8 cellular contexts compared by ENCODE assay signal in the genomic region with DNA sequence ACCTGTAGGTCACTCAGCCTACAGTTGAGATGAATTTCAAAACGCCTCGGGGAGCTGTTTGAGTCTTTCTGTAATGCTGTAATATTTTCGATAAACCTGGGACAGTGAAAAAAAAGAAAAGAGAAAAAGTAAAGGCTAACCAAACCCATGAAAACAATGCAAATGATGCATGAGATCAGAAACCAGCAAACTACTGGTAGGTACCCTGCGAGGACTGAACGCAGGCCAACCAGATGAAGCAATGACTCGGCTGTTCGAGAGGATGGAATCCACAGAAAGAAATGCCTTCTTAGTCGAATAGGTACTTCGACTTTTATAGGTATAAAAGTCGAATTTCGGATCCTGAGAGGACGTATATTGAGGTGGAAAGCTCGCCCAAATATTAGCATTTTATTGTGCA.
DNase-seq lines count a peak whose midpoint lies in the region; ATAC-seq and TF ChIP-seq lines count a peak whose summit lies in the region.

No MANE protein-coding gene starts in this region.

- in situ Hi-C loops in astrocyte of the cerebellum (cut with HindIII; ENCODE audit: low sequenced_read_pairs) = no loop called here

- H3K9ac ChIP-seq in KMS-11 (peak overlapping the region; percentile 91), subcutaneous abdominal adipose tissue (ENCODE audit: low read length in 5 of 5) (peak overlapping the region; percentile 44 to 96 (median 90))

- no peak for ATAC-seq in HG02870 (IDR thresholded peaks at IDR 0.05; ENCODE audit: unreplicated experiment)
- ATAC-seq in GM18907 (IDR thresholded peaks at IDR 0.05; ENCODE audit: unreplicated experiment) = no peak
- ATAC-seq in GM19397 (IDR thresholded peaks at IDR 0.05; ENCODE audit: unreplicated experiment) = no peak

- DNase-seq in ELF-1 (ENCODE audit: low read depth, low spot score) = peak; percentile 61
- no peak for DNase-seq in astrocyte of the cerebellum (ENCODE audit: low read depth)
- peak; percentile 66 for DNase-seq in islet precursor cell

- H3K36me3 ChIP-seq in KMS-11 (ENCODE audit: insufficient read depth) (no peaks in the 10 kb centered on the region), subcutaneous abdominal adipose tissue (ENCODE audit: control insufficient read depth in 5 of 5, insufficient read depth in 5 of 5, low read length in 5 of 5) (no peaks in the 10 kb centered on the region)

- no peaks in the 10 kb centered on the region for H4K20me1 ChIP-seq in KMS-11 (ENCODE audit: insufficient read depth)

- H3K27me3 ChIP-seq in KMS-11 (ENCODE audit: insufficient read depth, low read depth) = no peaks in the 10 kb centered on the region
- H3K27me3 ChIP-seq in subcutaneous abdominal adipose tissue (ENCODE audit: control insufficient read depth in 5 of 5, insufficient read depth in 4 of 5, low read length in 5 of 5) = no peaks in the 10 kb centered on the region

- TF ChIP-seq CTCF in KMS-11 (conservative IDR thresholded peaks at IDR 0.05; ENCODE audit: low read depth, low read length) (no peak), astrocyte of the cerebellum (IDR thresholded peaks at IDR 0.05; ENCODE audit: low read depth, low read length, missing control alignments) (no peak)

- H3K4me1 ChIP-seq in KMS-11 (ENCODE audit: low read depth, poor library complexity, severe bottlenecking) = peaks cover 20% of the 10 kb centered on the region
- H3K4me1 ChIP-seq in subcutaneous abdominal adipose tissue (ENCODE audit: control insufficient read depth in 5 of 5, insufficient read depth in 5 of 5, low read length in 5 of 5) = peaks cover 0 to 19% (median 16%) of the 10 kb centered on the region in 5 donors

- H3K4me3 ChIP-seq in KMS-11 (IDR thresholded peaks at IDR 0.05; ENCODE audit: insufficient read depth, low read depth, low read length) (peak overlapping the region; percentile 76), astrocyte of the cerebellum (ENCODE audit: low read depth, low read length) (peak overlapping the region; percentile 93), subcutaneous abdominal adipose tissue (ENCODE audit: low read depth in 1 of 5, low read length in 5 of 5) (peak overlapping the region; percentile 83 to 94 (median 85))

- H2AFZ ChIP-seq in KMS-11 (ENCODE audit: low read depth) = peak overlapping the region; percentile 99

- peak overlapping the region; percentile 82 for H3K4me2 ChIP-seq in KMS-11

- H3K79me2 ChIP-seq in KMS-11 (ENCODE audit: insufficient read depth, low read depth) = peaks cover 47% of the 10 kb centered on the region

- no peaks in the 10 kb centered on the region for H3K9me3 ChIP-seq in subcutaneous abdominal adipose tissue (ENCODE audit: control insufficient read depth in 5 of 5, low read length in 5 of 5)

- H3K27ac ChIP-seq in KMS-11 = peak overlapping the region; percentile 62
- H3K27ac ChIP-seq in subcutaneous abdominal adipose tissue (ENCODE audit: low read depth, low read length) = no peak overlapping the region
